ENCODE assay signal across 31 cellular contexts in the genomic region with DNA sequence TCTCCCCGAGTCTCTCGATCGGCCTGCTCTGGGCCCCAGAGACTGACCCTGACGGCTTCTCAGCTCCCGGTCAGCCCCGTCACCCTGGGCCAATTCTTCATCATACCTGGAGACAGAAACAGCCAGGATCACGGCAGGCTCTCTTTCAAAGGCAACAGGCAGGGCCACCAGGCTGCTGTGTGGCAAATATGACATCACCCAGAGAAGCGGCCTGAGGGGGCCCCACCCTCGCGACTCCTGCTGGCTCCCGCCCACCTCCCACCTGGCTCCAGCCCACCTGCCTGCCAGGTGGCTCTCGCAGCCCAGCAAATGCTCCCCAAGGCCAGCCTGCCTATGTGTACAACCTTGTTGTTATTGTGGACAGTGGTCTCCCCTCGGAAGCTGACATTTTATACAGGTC. TPM values are rescaled to one million over a fixed set of nuclear protein-coding genes. Genes with fewer than 3 reads are reported as not detected.
DNase-seq lines count a peak whose midpoint lies in the region; ATAC-seq and TF ChIP-seq lines count a peak whose summit lies in the region.
"Had no signal": no experiment of that assay in that cellular context is flagged by ENCODE, and none has a peak within 500 bp of the region (broad histone marks: within the 10 kb centered on the region; RNA-seq: fewer than 3 reads in every experiment).

No MANE protein-coding gene starts in this region.

- no peaks in the 10 kb centered on the region for H3K9me3 ChIP-seq in hepatocyte (ENCODE audit: low read depth)
- H3K9me3 ChIP-seq: adrenal gland, stomach, thyroid gland had no signal

- no peaks in the 10 kb centered on the region for H3K36me3 Mint-ChIP-seq in type B pancreatic cell
- H3K36me3 Mint-ChIP-seq: natural killer cell had no signal

- H3K9me2 ChIP-seq in hepatocyte (replicated peaks; ENCODE audit: insufficient read depth) = no peaks in the 10 kb centered on the region

- H3K4me3 Mint-ChIP-seq in type B pancreatic cell = peak overlapping the region; percentile 41
- H3K4me3 Mint-ChIP-seq: activated T-cell treated with anti-CD3 and anti-CD28 coated beads, Interleukin-2, amount 50 U/mL, for 4 hours; B cell; brain; CD8-positive, alpha-beta memory T cell; natural killer cell had no signal

- no peaks in the 10 kb centered on the region for H3K9me3 Mint-ChIP-seq in type B pancreatic cell
- H3K9me3 Mint-ChIP-seq: activated T-cell treated with anti-CD3 and anti-CD28 coated beads, Interleukin-2, amount 50 U/mL, for 4 hours; CD8-positive, alpha-beta memory T cell; natural killer cell had no signal

- peak overlapping the region; percentile 33 for H3K27ac ChIP-seq in hepatocyte
- H3K27ac ChIP-seq: adrenal gland, KMS-11, stomach, thyroid gland had no signal

- peak; percentile 22 for DNase-seq in NCI-H510A treated with DMSO at 0.1 percent for 48 hours (lab: John Stamatoyannopoulos, UW)
- DNase-seq in NCI-H510A (lab: John Stamatoyannopoulos, UW) = no peak
- peak; percentile 83 for DNase-seq in NCI-H146 treated with DMSO at 0.1 percent for 48 hours (lab: John Stamatoyannopoulos, UW; ENCODE audit: unreplicated experiment)
- DNase-seq in hepatocyte (ENCODE audit: low spot score) = no peak
- no peak for DNase-seq in type B pancreatic cell (ENCODE audit: extremely low spot score, unreplicated experiment)
- DNase-seq in activated CD4-positive, alpha-beta T cell treated with anti-CD3 and anti-CD28 coated beads for 48 hours = no peak
- DNase-seq in activated CD8-positive, alpha-beta memory T cell treated with anti-CD3 and anti-CD28 coated beads, Interleukin-2, amount 50 U/mL, for 48 hours = no peak
- DNase-seq: activated CD4-positive, alpha-beta T cell treated with anti-CD3 and anti-CD28 coated beads for 4 hours; activated naive CD4-positive, alpha-beta T cell; activated T-cell treated with anti-CD3 and anti-CD28 coated beads, Interleukin-2, amount 50 U/mL, for 4 hours; adrenal gland; CD8-positive, alpha-beta memory T cell; GDM1; MM.1S; natural killer cell; NCI-H1436 treated with DMSO at 0.1 percent for 48 hours; NCI-H446; NK-92 treated with Interleukin-12 subunit alpha and Interleukin-12 subunit beta, amount 100 ng/mL, for 24 hours; PC-3; stimulated activated CD4-positive, alpha-beta T cell treated with anti-CD3 and anti-CD28 coated beads, Interleukin-1b, Interleukin-23, amount 100 ng/mL, for 48 hours; stimulated activated CD8-positive, alpha-beta memory T cell treated with anti-CD3 and anti-CD28 coated beads, Interleukin-4, amount 100 ng/mL, for 48 hours; stomach; T-helper 2 cell; thyroid gland had no signal

- no peaks in the 10 kb centered on the region for H3K79me2 ChIP-seq in hepatocyte

- H3K4me2 ChIP-seq in hepatocyte = no peak overlapping the region
- H3K4me2 ChIP-seq: KMS-11, smooth muscle cell had no signal

- WGBS in hepatocyte (ENCODE audit: low lambda C conversion rate, missing lambda C conversion rate) = 67% methylated on average over 9 of the region's 13 CpGs

- no peaks in the 10 kb centered on the region for H3K27me3 ChIP-seq in hepatocyte
- H3K27me3 ChIP-seq: adrenal gland, stomach, thyroid gland had no signal

- no peaks in the 10 kb centered on the region for H3K36me3 ChIP-seq in hepatocyte (replicated peaks; ENCODE audit: insufficient read depth, low read depth)
- H3K36me3 ChIP-seq: adrenal gland, stomach, thyroid gland had no signal

- H3K4me1 Mint-ChIP-seq in type B pancreatic cell (ENCODE audit: unreplicated experiment) = peaks cover 13% of the 10 kb centered on the region
- H3K4me1 Mint-ChIP-seq: B cell; CD8-positive, alpha-beta memory T cell had no signal

- H3K4me1 ChIP-seq in hepatocyte (ENCODE audit: insufficient read depth) = no peaks in the 10 kb centered on the region
- H3K4me1 ChIP-seq: adrenal gland, stomach had no signal

- peak overlapping the region; percentile 95 for H3K27ac Mint-ChIP-seq in type B pancreatic cell
- H3K27ac Mint-ChIP-seq: B cell, brain, natural killer cell had no signal

- no peak for ATAC-seq in HG02588 (IDR thresholded peaks at IDR 0.05; ENCODE audit: unreplicated experiment)
- ATAC-seq: activated T-cell treated with anti-CD3 and anti-CD28 coated beads, Interleukin-2, amount 50 U/mL, for 4 hours; HCT116; natural killer cell; PC-3; SK-N-SH treated with all-trans-retinoic acid at 6 μM for 48 hours had no signal

- H3K27me3 Mint-ChIP-seq in type B pancreatic cell = no peaks in the 10 kb centered on the region
- H3K27me3 Mint-ChIP-seq: B cell; brain; CD8-positive, alpha-beta memory T cell had no signal

- no peaks in the 10 kb centered on the region for H4K20me1 ChIP-seq in hepatocyte (ENCODE audit: insufficient read depth, poor library complexity, severe bottlenecking)

- no peak overlapping the region for H2AFZ ChIP-seq in hepatocyte

- no peak overlapping the region for H3K4me3 ChIP-seq in hepatocyte
- H3K4me3 ChIP-seq: adrenal gland, smooth muscle cell, stomach, thyroid gland had no signal

- TF ChIP-seq CTCF in hepatocyte (IDR thresholded peaks at IDR 0.05; ENCODE audit: poor library complexity) (no peak), type B pancreatic cell (conservative IDR thresholded peaks at IDR 0.05) (no peak)

RNA-seq across cellular contexts. Expression of gene PACSIN2, which starts 24.9 kb away (rescaled TPM):
- 77.7 and 87.4 TPM in 2 replicates for total RNA-seq in hepatocyte
- polyA plus RNA-seq in hepatocyte = 85.5 and 86.3 TPM in 2 replicates
- 53.4 and 89.1 TPM in 2 replicates for total RNA-seq in type B pancreatic cell (ENCODE audit: low replicate concordance)

RNA-seq across cellular contexts. Expression of gene TTLL1, which starts 49.4 kb away (rescaled TPM):
- total RNA-seq in hepatocyte = 4.9 and 6.4 TPM in 2 replicates
- 8.7 and 9.5 TPM in 2 replicates for polyA plus RNA-seq in hepatocyte
- total RNA-seq in type B pancreatic cell (ENCODE audit: low replicate concordance) = 11.0 and 16.9 TPM in 2 replicates

Comparison
In these comparisons a context has a peak if more than half of its experiments do, and no peak if none do; other contexts are left out.
1. DNase-seq: peak in NCI-H510A treated with DMSO at 0.1 percent for 48 hours (single experiment) and NCI-H146 treated with DMSO at 0.1 percent for 48 hours (single experiment); none in NCI-H510A (single experiment), hepatocyte (single experiment), type B pancreatic cell (single experiment), activated CD4-positive, alpha-beta T cell treated with anti-CD3 and anti-CD28 coated beads for 48 hours (single experiment) and activated CD8-positive, alpha-beta memory T cell treated with anti-CD3 and anti-CD28 coated beads, Interleukin-2, amount 50 U/mL, for 48 hours (single experiment).